ENCODE assay signal across 11 cellular contexts in the genomic region with DNA sequence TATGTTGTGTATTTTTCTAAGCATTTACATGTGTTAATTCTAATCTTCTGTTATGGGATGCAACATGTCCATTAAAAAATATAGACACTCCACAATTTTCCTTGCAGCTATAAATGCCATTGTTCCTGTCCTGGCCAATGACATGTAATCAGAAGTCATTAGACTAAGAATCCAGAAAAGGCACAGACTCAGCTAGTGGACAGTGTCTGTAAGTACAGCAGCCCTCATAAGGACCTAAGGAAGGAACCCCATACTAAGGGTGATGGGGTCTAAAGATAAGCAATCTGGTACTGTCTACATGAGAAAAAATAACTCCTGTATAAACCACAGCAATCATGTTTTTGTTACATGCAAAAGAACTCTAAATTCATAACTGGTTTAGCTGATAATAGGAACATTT.
DNase-seq lines count a peak whose midpoint lies in the region; ATAC-seq, FAIRE-seq and TF ChIP-seq lines count a peak whose summit lies in the region.
"Had no signal": no experiment of that assay in that cellular context is flagged by ENCODE, and none has a peak within 500 bp of the region (broad histone marks: within the 10 kb centered on the region; RNA-seq: fewer than 3 reads in every experiment).

No MANE protein-coding gene starts in this region.

- no peaks in the 10 kb centered on the region for H3K36me3 ChIP-seq in lower lobe of right lung
- H3K36me3 ChIP-seq: BLaER1 treated with 17β-estradiol and CSF1 and Interleukin-3, amounts not matched to agents 10 nM and 100 nM; gastroesophageal sphincter had no signal

- no peaks in the 10 kb centered on the region for H3K9me3 ChIP-seq in lower lobe of right lung
- H3K9me3 ChIP-seq: gastroesophageal sphincter had no signal

- H3K4me1 ChIP-seq in lower lobe of right lung = no peaks in the 10 kb centered on the region
- H3K4me1 ChIP-seq: gastroesophageal sphincter had no signal

- no peak overlapping the region for H3K27ac ChIP-seq in VCaP
- H3K27ac ChIP-seq in lower lobe of right lung = no peak overlapping the region
- H3K27ac ChIP-seq: BLaER1 treated with 17β-estradiol and CSF1 and Interleukin-3, amounts not matched to agents 10 nM and 100 nM; gastroesophageal sphincter had no signal

- no peaks in the 10 kb centered on the region for H3K27me3 ChIP-seq in lower lobe of right lung (ENCODE audit: low read depth)
- H3K27me3 ChIP-seq: BLaER1 treated with 17β-estradiol and CSF1 and Interleukin-3, amounts not matched to agents 10 nM and 100 nM; gastroesophageal sphincter had no signal

- TF ChIP-seq CTCF in D721Med (IDR thresholded peaks at IDR 0.05; ENCODE audit: insufficient read depth, missing control alignments) (no peak), VCaP (conservative IDR thresholded peaks at IDR 0.05) (0 out of 2 replicates have a peak, but pooled peaks have one; percentile 19), lower lobe of right lung (IDR thresholded peaks at IDR 0.05) (no peak)

- DNase-seq in D721Med (ENCODE audit: insufficient read length, low spot score) = no peak
- no peak for DNase-seq in lower lobe of right lung
- no peak for DNase-seq in activated T-cell treated with anti-CD3 and anti-CD28 coated beads, Interleukin-2, amount 50 U/mL, for 1 hour
- no peak for DNase-seq in HPDE6-E6E7 (ENCODE audit: extremely low spot score)
- no peak for DNase-seq in stimulated activated CD4-positive, alpha-beta T cell treated with anti-CD3 and anti-CD28 coated beads, Interleukin-1b, Interleukin-23, amount 100 ng/mL, for 48 hours
- DNase-seq: central memory CD4-positive, alpha-beta T cell had no signal

- ATAC-seq in GM19372 (IDR thresholded peaks at IDR 0.05; ENCODE audit: low read depth, unreplicated experiment) = peak; percentile 72
- peak; percentile 83 for ATAC-seq in HG03139 (IDR thresholded peaks at IDR 0.05; ENCODE audit: unreplicated experiment)
- no peak for ATAC-seq in lower lobe of right lung
- ATAC-seq: gastroesophageal sphincter had no signal

- intact Hi-C loops in lower lobe of right lung (cut with DNase I) = no loop called here

- peak; percentile 11 for FAIRE-seq in D721Med (lab: Jason Lieb, UNC)

- H3K4me3 ChIP-seq in lower lobe of right lung = no peak overlapping the region
- H3K4me3 ChIP-seq: BLaER1 treated with 17β-estradiol and CSF1 and Interleukin-3, amounts not matched to agents 10 nM and 100 nM; gastroesophageal sphincter had no signal

Comparison
In these comparisons a context has a peak if more than half of its experiments do, and no peak if none do; other contexts are left out.
1. ATAC-seq: peak in GM19372 (single experiment) and HG03139 (single experiment); none in lower lobe of right lung (0 of 2).